19 cellular contexts compared by ENCODE assay signal in the genomic region with DNA sequence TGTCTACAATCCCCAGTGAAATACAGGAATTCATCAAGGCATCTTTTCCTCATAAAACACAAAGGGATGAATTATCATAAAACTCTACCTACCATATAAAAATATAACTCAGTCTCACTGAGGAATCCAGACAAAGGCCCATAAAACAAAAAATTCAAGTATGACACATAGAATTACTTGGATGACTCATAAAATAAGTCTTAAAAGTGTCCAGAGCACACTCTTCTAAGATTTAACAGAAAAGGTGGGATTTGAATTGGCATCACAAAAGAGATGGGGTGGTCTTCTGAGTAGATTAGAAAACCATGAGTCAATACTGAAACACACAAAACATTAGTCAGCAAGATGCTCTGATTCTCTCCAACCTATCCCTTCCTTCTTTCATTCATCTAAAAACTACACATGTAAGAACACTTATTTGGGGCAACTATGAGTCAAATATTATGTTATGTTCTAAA.
DNase-seq lines count a peak whose midpoint lies in the region; ATAC-seq and TF ChIP-seq lines count a peak whose summit lies in the region.
"Had no signal": no experiment of that assay in that cellular context is flagged by ENCODE, and none has a peak within 500 bp of the region (broad histone marks: within the 10 kb centered on the region; RNA-seq: fewer than 3 reads in every experiment).

No MANE protein-coding gene starts in this region.

- no peak overlapping the region for H3K4me3 ChIP-seq in GM23248
- H3K4me3 ChIP-seq in epithelial cell of proximal tubule (ENCODE audit: low read depth, low read length) = no peak overlapping the region
- H3K4me3 ChIP-seq: BLaER1, SJCRH30 had no signal

- no peak overlapping the region for H3K27ac ChIP-seq in GM23248
- H3K27ac ChIP-seq: BLaER1, SJCRH30, VCaP had no signal

- H3K9me3 ChIP-seq in GM23248 (ENCODE audit: low read depth) = no peaks in the 10 kb centered on the region
- H3K9me3 ChIP-seq: SJCRH30 had no signal

- peak; percentile 28 for DNase-seq in GM23248
- DNase-seq in epithelial cell of proximal tubule (ENCODE audit: low read depth) = peak; percentile 36
- no peak for DNase-seq in NCI-H2171 treated with DMSO at 0.1 percent for 48 hours (lab: John Stamatoyannopoulos, UW)
- no peak for DNase-seq in activated T-cell treated with anti-CD3 and anti-CD28 coated beads for 4 hours
- no peak for DNase-seq in SW 1271 (lab: John Stamatoyannopoulos, UW)
- DNase-seq in NCI-H82 (lab: John Stamatoyannopoulos, UW) = no peak
- DNase-seq: activated T-cell treated with anti-CD3 and anti-CD28 coated beads, Interleukin-2, amount 50 U/mL, for 72 hours; amygdala; DND-41; foreskin fibroblast; NCI-H1105; NCI-H69; SJCRH30; stimulated activated CD4-positive, alpha-beta T cell treated with anti-CD3 and anti-CD28 coated beads, Interleukin-4, amount 100 ng/mL, for 24 hours; stimulated activated naive CD8-positive, alpha-beta T cell treated with anti-CD3 and anti-CD28 coated beads, Interleukin-15, Interleukin-2, amounts not matched to agents 100 U/mL and 50 U/mL, for 24 hours had no signal

- no peak overlapping the region for H2AFZ ChIP-seq in GM23248

- H3K27me3 ChIP-seq in GM23248 (replicated peaks; ENCODE audit: insufficient read depth) = no peaks in the 10 kb centered on the region
- H3K27me3 ChIP-seq: BLaER1, SJCRH30 had no signal

- ATAC-seq in GM18502 (IDR thresholded peaks at IDR 0.05; ENCODE audit: poor library complexity, unreplicated experiment) (peak; percentile 72), HG03565 (IDR thresholded peaks at IDR 0.05; ENCODE audit: unreplicated experiment) (peak; percentile 73)
- ATAC-seq: activated T-cell treated with anti-CD3 and anti-CD28 coated beads, Interleukin-2, amount 50 U/mL, for 72 hours; stimulated activated naive CD8-positive, alpha-beta T cell treated with anti-CD3 and anti-CD28 coated beads, Interleukin-15, Interleukin-2, amounts not matched to agents 100 U/mL and 50 U/mL, for 24 hours had no signal

- TF ChIP-seq CTCF in epithelial cell of proximal tubule (conservative IDR thresholded peaks at IDR 0.05; ENCODE audit: low read depth, low read length) = no peak

- no peak overlapping the region for H3K9ac ChIP-seq in GM23248
- H3K9ac ChIP-seq: BLaER1 had no signal

- H3K9me2 ChIP-seq in GM23248 (ENCODE audit: insufficient read depth) = no peaks in the 10 kb centered on the region

- H3K79me2 ChIP-seq in GM23248 (ENCODE audit: insufficient read depth) = no peaks in the 10 kb centered on the region

- no peaks in the 10 kb centered on the region for H3F3A ChIP-seq in GM23248 (ENCODE audit: insufficient read depth)

- H3K4me2 ChIP-seq in GM23248 (ENCODE audit: unreplicated experiment) = no peak overlapping the region
- H3K4me2 ChIP-seq: BLaER1 had no signal

- no peaks in the 10 kb centered on the region for H3K36me3 ChIP-seq in GM23248 (ENCODE audit: low read depth)
- H3K36me3 ChIP-seq: SJCRH30 had no signal

- no peaks in the 10 kb centered on the region for H4K20me1 ChIP-seq in GM23248 (ENCODE audit: insufficient read depth)
- H4K20me1 ChIP-seq: BLaER1 had no signal

- H3K4me1 ChIP-seq in GM23248 (ENCODE audit: insufficient read depth) = no peaks in the 10 kb centered on the region
- H3K4me1 ChIP-seq: BLaER1, SJCRH30 had no signal

- in situ Hi-C loops in GM23248 (cut with MboI) = no loop called here

Comparison
In these comparisons a context has a peak if more than half of its experiments do, and no peak if none do; other contexts are left out.
1. DNase-seq: peak in GM23248 (single experiment) and epithelial cell of proximal tubule (single experiment); none in NCI-H2171 treated with DMSO at 0.1 percent for 48 hours (single experiment), activated T-cell treated with anti-CD3 and anti-CD28 coated beads for 4 hours (single experiment), SW 1271 (0 of 2) and NCI-H82 (single experiment).